18 cellular contexts compared by ENCODE assay signal in genomic region chr9:112401175-112401815, GRCh38.
"Had no signal": no experiment of that assay in that cellular context is flagged by ENCODE, and none has a peak within 500 bp of the region (broad histone marks: within the 10 kb centered on the region; RNA-seq: fewer than 3 reads in every experiment).

No MANE protein-coding gene starts in this region.

- H3K27me3 ChIP-seq: esophagus squamous epithelium, foreskin keratinocyte, hepatocyte, stomach had no signal

- H3K36me3 ChIP-seq: thoracic aorta had no signal

- H3K9me3 ChIP-seq: thoracic aorta had no signal

- H3K27ac ChIP-seq: esophagus squamous epithelium, foreskin keratinocyte, hepatocyte, stomach, thoracic aorta had no signal

- DNase-seq: effector memory CD8-positive, alpha-beta T cell; esophagus squamous epithelium; foreskin keratinocyte; head of caudate nucleus; kidney; left cardiac atrium; left ventricle myocardium superior; naive B cell; nephron progenitor cell; posterior cingulate gyrus; small intestine; stimulated activated CD4-positive, alpha-beta T cell treated with anti-CD3 and anti-CD28 coated beads, Interleukin-12 subunit alpha, Interleukin-12 subunit beta, amount 100 ng/mL, for 4 hours; stimulated activated naive CD4-positive, alpha-beta T cell; stomach; substantia nigra; trophoblast cell had no signal

- H3K4me1 ChIP-seq: foreskin keratinocyte had no signal

- ATAC-seq: effector memory CD8-positive, alpha-beta T cell; foreskin keratinocyte; left cardiac atrium; left ventricle myocardium superior had no signal

- H3K4me3 ChIP-seq: esophagus squamous epithelium, hepatocyte, stomach, thoracic aorta had no signal
